In the genomic region with DNA sequence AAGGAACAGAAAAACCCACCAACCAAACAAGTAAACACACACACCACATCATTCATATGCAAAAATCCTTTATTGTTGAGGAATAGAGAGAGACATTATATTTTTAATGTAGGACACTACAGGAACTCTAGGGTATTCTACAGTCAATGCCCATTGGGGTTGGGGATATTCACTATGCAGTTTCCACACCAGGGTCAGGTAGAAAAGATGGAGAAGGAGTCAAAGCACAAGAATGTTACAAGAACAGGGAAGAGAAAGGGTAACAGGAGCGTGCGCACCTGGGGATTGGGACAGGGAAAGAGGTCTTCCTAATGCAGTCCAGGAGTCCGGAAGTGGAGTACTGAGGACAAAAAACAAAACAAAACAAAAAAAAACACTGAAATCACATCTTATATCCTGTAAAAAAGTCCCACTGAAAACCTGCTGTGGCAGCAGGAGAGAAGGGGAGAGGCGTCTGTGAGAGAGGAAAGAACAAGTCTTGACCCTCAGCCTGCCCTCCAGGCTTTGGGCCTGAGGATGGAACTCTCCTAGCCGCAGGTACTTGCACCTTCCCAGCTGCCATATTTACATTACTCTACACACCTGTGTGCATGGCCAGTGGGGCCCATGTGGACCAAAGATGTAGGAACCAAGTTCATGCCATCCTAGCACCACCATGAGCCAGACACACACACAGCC, we compare ENCODE assay signal across 19 cellular contexts. TPM values are rescaled to one million over a fixed set of nuclear protein-coding genes. Genes with fewer than 3 reads are reported as not detected.
DNase-seq lines count a peak whose midpoint lies in the region; ATAC-seq lines count a peak whose summit lies in the region.
"Had no signal": no experiment of that assay in that cellular context is flagged by ENCODE, and none has a peak within 500 bp of the region (broad histone marks: within the 10 kb centered on the region; RNA-seq: fewer than 3 reads in every experiment).

No MANE protein-coding gene starts in this region.

- no peaks in the 10 kb centered on the region for H3K36me3 Mint-ChIP-seq in activated naive CD8-positive, alpha-beta T cell treated with anti-CD3 and anti-CD28 coated beads, Interleukin-2, amount 10 ng/mL, durations not matched to agents 7 days and 5 days
- no peaks in the 10 kb centered on the region for H3K36me3 Mint-ChIP-seq in activated naive CD8-positive, alpha-beta T cell treated with anti-CD3 and anti-CD28 coated beads for 36 hours
- H3K36me3 Mint-ChIP-seq in activated naive CD8-positive, alpha-beta T cell treated with anti-CD3 and anti-CD28 coated beads, Interleukin-2, amount 50 U/mL, for 24 hours (ENCODE audit: low read depth) = peaks cover 1% of the 10 kb centered on the region
- peaks cover 0 to 4% (median 0%) of the 10 kb centered on the region in 5 donors for H3K36me3 Mint-ChIP-seq in naive thymus-derived CD4-positive, alpha-beta T cell

- DNase-seq in activated naive CD8-positive, alpha-beta T cell treated with anti-CD3 and anti-CD28 coated beads, Interleukin-2, amount 10 ng/mL, durations not matched to agents 7 days and 5 days = no peak
- DNase-seq in activated naive CD8-positive, alpha-beta T cell treated with anti-CD3 and anti-CD28 coated beads for 36 hours = no peak
- no peak for DNase-seq in activated naive CD8-positive, alpha-beta T cell treated with anti-CD3 and anti-CD28 coated beads, Interleukin-2, amount 50 U/mL, for 24 hours
- DNase-seq in naive thymus-derived CD4-positive, alpha-beta T cell = no peak
- DNase-seq in DMS114 treated with DMSO at 0.1 percent for 48 hours (lab: John Stamatoyannopoulos, UW; ENCODE audit: unreplicated experiment) = no peak
- DNase-seq: ACHN; CD4-positive, alpha-beta memory T cell; DMS153; DMS79 treated with DMSO at 0.1 percent for 48 hours; EL; GM23248; HFFc6 had no signal

- intact Hi-C loops in naive thymus-derived CD4-positive, alpha-beta T cell (cut with micrococcal nuclease) = loop anchor here (5.0 kb wide), 5 partner anchors 117 to 893 kb away; partner anchors contain the start of genes LRP1 (in 1 of the 2), PTGES3 (in 1 of the 2), RPL41 (in 1 of the 2) and ZC3H10 (in 1 of the 2)

- no peak overlapping the region for H3K27ac ChIP-seq in naive thymus-derived CD4-positive, alpha-beta T cell (ENCODE audit: low read depth, low read length)
- H3K27ac ChIP-seq: BLaER1 treated with 17β-estradiol and CSF1 and Interleukin-3, amounts not matched to agents 10 nM and 100 nM; GM23248; HL-60 had no signal

- CTCF ChIA-PET in naive thymus-derived CD4-positive, alpha-beta T cell (lab: Charles Lee) = interaction anchor here (0.6 to 11.4 kb wide), 7 partner anchors 9 to 102 kb away, joined by 3 to 241 read pairs (median 5); partner anchors contain the start of gene STAT6

- no peak for ATAC-seq in activated naive CD8-positive, alpha-beta T cell treated with anti-CD3 and anti-CD28 coated beads, Interleukin-2, amount 10 ng/mL, durations not matched to agents 7 days and 5 days (ENCODE audit: low read depth)
- ATAC-seq in activated naive CD8-positive, alpha-beta T cell treated with anti-CD3 and anti-CD28 coated beads, Interleukin-2, amount 50 U/mL, for 24 hours = no peak
- ATAC-seq in naive thymus-derived CD4-positive, alpha-beta T cell = no peak
- ATAC-seq in HG02981 (IDR thresholded peaks at IDR 0.05; ENCODE audit: unreplicated experiment) = no peak
- ATAC-seq in GM18511 (IDR thresholded peaks at IDR 0.05; ENCODE audit: unreplicated experiment) = no peak
- ATAC-seq: K562 had no signal

- no peaks in the 10 kb centered on the region for H3K9me3 ChIP-seq in naive thymus-derived CD4-positive, alpha-beta T cell (ENCODE audit: control insufficient read depth in 2 of 3, low read length in 3 of 3)
- H3K9me3 ChIP-seq: BLaER1 treated with 17β-estradiol and CSF1 and Interleukin-3, amounts not matched to agents 10 nM and 100 nM; HAP-1 had no signal

- no peaks in the 10 kb centered on the region for H3K27me3 ChIP-seq in naive thymus-derived CD4-positive, alpha-beta T cell (ENCODE audit: control insufficient read depth in 2 of 2, insufficient read depth in 2 of 2, low read length in 2 of 2)
- H3K27me3 ChIP-seq: BLaER1 treated with 17β-estradiol and CSF1 and Interleukin-3, amounts not matched to agents 10 nM and 100 nM had no signal

- peak overlapping the region; percentile 18 for H3K27ac Mint-ChIP-seq in activated naive CD8-positive, alpha-beta T cell treated with anti-CD3 and anti-CD28 coated beads, Interleukin-2, amount 10 ng/mL, durations not matched to agents 7 days and 5 days
- no peak overlapping the region for H3K27ac Mint-ChIP-seq in activated naive CD8-positive, alpha-beta T cell treated with anti-CD3 and anti-CD28 coated beads for 36 hours
- peak overlapping the region; percentile 23 for H3K27ac Mint-ChIP-seq in activated naive CD8-positive, alpha-beta T cell treated with anti-CD3 and anti-CD28 coated beads, Interleukin-2, amount 50 U/mL, for 24 hours
- H3K27ac Mint-ChIP-seq in naive thymus-derived CD4-positive, alpha-beta T cell = peak overlapping the region in 7 of 9 donors; percentile 25 to 91 (median 63)
- H3K27ac Mint-ChIP-seq: HFFc6 had no signal

- peaks cover 11% of the 10 kb centered on the region for H3K27me3 Mint-ChIP-seq in activated naive CD8-positive, alpha-beta T cell treated with anti-CD3 and anti-CD28 coated beads, Interleukin-2, amount 10 ng/mL, durations not matched to agents 7 days and 5 days
- peaks cover 4% of the 10 kb centered on the region for H3K27me3 Mint-ChIP-seq in activated naive CD8-positive, alpha-beta T cell treated with anti-CD3 and anti-CD28 coated beads for 36 hours
- H3K27me3 Mint-ChIP-seq in activated naive CD8-positive, alpha-beta T cell treated with anti-CD3 and anti-CD28 coated beads, Interleukin-2, amount 50 U/mL, for 24 hours = no peaks in the 10 kb centered on the region
- peaks cover 0 to 14% (median 0%) of the 10 kb centered on the region in 5 donors for H3K27me3 Mint-ChIP-seq in naive thymus-derived CD4-positive, alpha-beta T cell

- H3K36me3 ChIP-seq in naive thymus-derived CD4-positive, alpha-beta T cell (ENCODE audit: control insufficient read depth in 2 of 3, insufficient read depth in 3 of 3, low read length in 3 of 3) = no peaks in the 10 kb centered on the region
- H3K36me3 ChIP-seq: BLaER1 treated with 17β-estradiol and CSF1 and Interleukin-3, amounts not matched to agents 10 nM and 100 nM; HAP-1 had no signal

- no peak overlapping the region for H3K4me3 ChIP-seq in naive thymus-derived CD4-positive, alpha-beta T cell (ENCODE audit: low read length)
- H3K4me3 ChIP-seq: BLaER1 treated with 17β-estradiol and CSF1 and Interleukin-3, amounts not matched to agents 10 nM and 100 nM; GM23248; HAP-1; K562 had no signal

- H3K4me3 Mint-ChIP-seq in activated naive CD8-positive, alpha-beta T cell treated with anti-CD3 and anti-CD28 coated beads, Interleukin-2, amount 10 ng/mL, durations not matched to agents 7 days and 5 days = no peak overlapping the region
- H3K4me3 Mint-ChIP-seq in activated naive CD8-positive, alpha-beta T cell treated with anti-CD3 and anti-CD28 coated beads for 36 hours = no peak overlapping the region
- no peak overlapping the region for H3K4me3 Mint-ChIP-seq in activated naive CD8-positive, alpha-beta T cell treated with anti-CD3 and anti-CD28 coated beads, Interleukin-2, amount 50 U/mL, for 24 hours
- no peak overlapping the region for H3K4me3 Mint-ChIP-seq in naive thymus-derived CD4-positive, alpha-beta T cell
- H3K4me3 Mint-ChIP-seq: CD4-positive, alpha-beta memory T cell; HFFc6 had no signal

- peaks cover 17 to 51% of the 10 kb centered on the region in 2 donors for H3K4me1 ChIP-seq in naive thymus-derived CD4-positive, alpha-beta T cell (ENCODE audit: control insufficient read depth in 2 of 2, insufficient read depth in 2 of 2, low read length in 2 of 2)

- no peaks in the 10 kb centered on the region for H3K9me3 Mint-ChIP-seq in activated naive CD8-positive, alpha-beta T cell treated with anti-CD3 and anti-CD28 coated beads, Interleukin-2, amount 10 ng/mL, durations not matched to agents 7 days and 5 days
- no peaks in the 10 kb centered on the region for H3K9me3 Mint-ChIP-seq in activated naive CD8-positive, alpha-beta T cell treated with anti-CD3 and anti-CD28 coated beads for 36 hours
- no peaks in the 10 kb centered on the region for H3K9me3 Mint-ChIP-seq in activated naive CD8-positive, alpha-beta T cell treated with anti-CD3 and anti-CD28 coated beads, Interleukin-2, amount 50 U/mL, for 24 hours
- no peaks in the 10 kb centered on the region for H3K9me3 Mint-ChIP-seq in naive thymus-derived CD4-positive, alpha-beta T cell
- H3K9me3 Mint-ChIP-seq: HFFc6 had no signal

- peaks cover 47% of the 10 kb centered on the region for H3K4me1 Mint-ChIP-seq in activated naive CD8-positive, alpha-beta T cell treated with anti-CD3 and anti-CD28 coated beads, Interleukin-2, amount 10 ng/mL, durations not matched to agents 7 days and 5 days
- peaks cover 45% of the 10 kb centered on the region for H3K4me1 Mint-ChIP-seq in activated naive CD8-positive, alpha-beta T cell treated with anti-CD3 and anti-CD28 coated beads for 36 hours
- peaks cover 64% of the 10 kb centered on the region for H3K4me1 Mint-ChIP-seq in activated naive CD8-positive, alpha-beta T cell treated with anti-CD3 and anti-CD28 coated beads, Interleukin-2, amount 50 U/mL, for 24 hours
- peaks cover 36 to 87% (median 75%) of the 10 kb centered on the region in 7 donors for H3K4me1 Mint-ChIP-seq in naive thymus-derived CD4-positive, alpha-beta T cell

- POLR2A ChIA-PET in activated naive CD8-positive, alpha-beta T cell treated with anti-CD3 and anti-CD28 coated beads, Interleukin-2, amount 10 ng/mL, durations not matched to agents 7 days and 5 days (lab: Charles Lee) = interaction anchor here (1.9 to 3.5 kb wide), 2 partner anchors 51 to 101 kb away, joined by 9 to 37 read pairs; partner anchors contain the start of gene STAT6
- POLR2A ChIA-PET in naive thymus-derived CD4-positive, alpha-beta T cell (lab: Charles Lee) = interaction anchor here (0.6 to 3.0 kb wide), 5 partner anchors 16 to 102 kb away, joined by 3 to 25 read pairs (median 8); partner anchors contain the start of gene STAT6

RNA-seq across cellular contexts. Expression of gene ZBTB39, which starts 3.7 kb away (rescaled TPM):
- total RNA-seq in activated naive CD8-positive, alpha-beta T cell treated with anti-CD3 and anti-CD28 coated beads, Interleukin-2, amount 10 ng/mL, durations not matched to agents 7 days and 5 days = 10 to 100 TPM; 11.3 TPM
- 1 to 10 TPM; 7.0 to 7.2 TPM for total RNA-seq in activated naive CD8-positive, alpha-beta T cell treated with anti-CD3 and anti-CD28 coated beads for 36 hours
- 10 to 100 TPM in 3 of 5 experiments, 1 to 10 TPM in 2; 5.8 to 12.9 (median 10.7) TPM for total RNA-seq in naive thymus-derived CD4-positive, alpha-beta T cell
- 1 to 10 TPM; 2.2 to 3.2 TPM for polyA plus RNA-seq in naive thymus-derived CD4-positive, alpha-beta T cell

RNA-seq across cellular contexts. Expression of gene TAC3, which starts 6.2 kb away (rescaled TPM):
- under 1 TPM; 0.34 to 0.53 TPM for total RNA-seq in activated naive CD8-positive, alpha-beta T cell treated with anti-CD3 and anti-CD28 coated beads, Interleukin-2, amount 10 ng/mL, durations not matched to agents 7 days and 5 days
- total RNA-seq in activated naive CD8-positive, alpha-beta T cell treated with anti-CD3 and anti-CD28 coated beads for 36 hours = under 1 TPM; 0.31 to 0.32 TPM
- 1 to 10 TPM in 1 of 5 experiments, under 1 TPM in 3, not detected in 1; 0.49 to 1.1 (median 0.74) TPM for total RNA-seq in naive thymus-derived CD4-positive, alpha-beta T cell
- polyA plus RNA-seq in naive thymus-derived CD4-positive, alpha-beta T cell = not detected
- total RNA-seq: A172; CD4-positive, alpha-beta memory T cell; GM23248; HFFc6 had no signal
- polyA plus RNA-seq: GM23248 had no signal

RNA-seq across cellular contexts. Expression of gene MYO1A, which starts 39.8 kb away (rescaled TPM):
- total RNA-seq in activated naive CD8-positive, alpha-beta T cell treated with anti-CD3 and anti-CD28 coated beads, Interleukin-2, amount 10 ng/mL, durations not matched to agents 7 days and 5 days = 1 to 10 TPM; 1.2 to 2.1 TPM
- total RNA-seq in activated naive CD8-positive, alpha-beta T cell treated with anti-CD3 and anti-CD28 coated beads for 36 hours = 1 to 10 TPM; 1.3 to 1.4 TPM
- 1 to 10 TPM; 1.3 to 2.3 (median 1.9) TPM for total RNA-seq in naive thymus-derived CD4-positive, alpha-beta T cell
- polyA plus RNA-seq in naive thymus-derived CD4-positive, alpha-beta T cell = under 1 TPM; 0.56 to 0.68 TPM
- total RNA-seq: A172, GM23248 had no signal
- polyA plus RNA-seq: CD4-positive, alpha-beta memory T cell; GM23248 had no signal

RNA-seq across cellular contexts. Expression of gene RDH16, which starts 52.7 kb away (rescaled TPM):
- total RNA-seq in activated naive CD8-positive, alpha-beta T cell treated with anti-CD3 and anti-CD28 coated beads, Interleukin-2, amount 10 ng/mL, durations not matched to agents 7 days and 5 days = under 1 TPM; 0.62 to 0.69 TPM
- under 1 TPM; 0.10 to 0.12 TPM for total RNA-seq in activated naive CD8-positive, alpha-beta T cell treated with anti-CD3 and anti-CD28 coated beads for 36 hours
- 1 to 10 TPM in 3 of 5 experiments, under 1 TPM in 2; 0.44 to 2.0 (median 1.2) TPM for total RNA-seq in naive thymus-derived CD4-positive, alpha-beta T cell
- polyA plus RNA-seq in naive thymus-derived CD4-positive, alpha-beta T cell = under 1 TPM; 0.19 to 0.22 TPM
- total RNA-seq: A172, GM23248, HFFc6 had no signal
- polyA plus RNA-seq: GM23248 had no signal
